In genomic region chr10:1903982-1904381, GRCh38 we compare ENCODE assay signal across 35 cellular contexts.
DNase-seq lines count a peak whose midpoint lies in the region; ATAC-seq, FAIRE-seq and TF ChIP-seq lines count a peak whose summit lies in the region.
"Had no signal": no experiment of that assay in that cellular context is flagged by ENCODE, and none has a peak within 500 bp of the region (broad histone marks: within the 10 kb centered on the region; RNA-seq: fewer than 3 reads in every experiment).

No MANE protein-coding gene starts in this region.

- H2AFZ ChIP-seq in HepG2 (ENCODE audit: low read length) (no peak overlapping the region), trophoblast cell (ENCODE audit: insufficient read depth, low read length, poor library complexity) (no peak overlapping the region)

- no peak overlapping the region for H2BK120ac ChIP-seq in trophoblast cell (ENCODE audit: insufficient read depth, low read length, poor library complexity)

- no peaks in the 10 kb centered on the region for H3K4me1 Mint-ChIP-seq in mesothelial cell of epicardium
- H3K4me1 Mint-ChIP-seq: B cell; CD14-positive monocyte; CD4-positive, alpha-beta memory T cell; CD4-positive, CD25-positive, alpha-beta regulatory T cell; CD8-positive, alpha-beta memory T cell had no signal

- no peak for ATAC-seq in HepG2
- ATAC-seq in right lobe of liver: no peak
- ATAC-seq: A549; CD8-positive, alpha-beta T cell had no signal

- 0% methylated on average over 4 of the region's 4 CpGs for WGBS in HepG2 (ENCODE audit: low lambda C conversion rate)
- 68% methylated on average over 4 of the region's 4 CpGs for WGBS in right lobe of liver (ENCODE audit: insufficient coverage, low coverage, low lambda C conversion rate, missing lambda C conversion rate)
- WGBS in trophoblast cell (ENCODE audit: extremely low coverage, insufficient coverage, insufficient read length): no CpG with 5 or more reads among the region's 4 CpGs

- no peak for TF ChIP-seq RAD21 in HepG2 (CRISPR knock-in tag; IDR thresholded peaks at IDR 0.05)

- intact Hi-C loops in HepG2 (cut with micrococcal nuclease; ENCODE audit: unreplicated experiment) (no loop called here), right lobe of liver (cut with DNase I) (no loop called here)

- H2BK5ac ChIP-seq in trophoblast cell (ENCODE audit: low read depth, low read length, poor library complexity): no peak overlapping the region

- no peak overlapping the region for H3K9ac ChIP-seq in HepG2 (ENCODE audit: insufficient read depth, low read depth, low read length)
- H3K9ac ChIP-seq in trophoblast cell (ENCODE audit: low read length): no peak overlapping the region
- H3K9ac ChIP-seq: BLaER1; BLaER1 treated with 17β-estradiol and CSF1 and Interleukin-3, amounts not matched to agents 10 nM and 100 nM had no signal

- H3K4me3 Mint-ChIP-seq in mesothelial cell of epicardium: no peak overlapping the region
- H3K4me3 Mint-ChIP-seq: B cell; CD14-positive monocyte; CD4-positive, alpha-beta memory T cell; CD4-positive, alpha-beta T cell; CD4-positive, CD25-positive, alpha-beta regulatory T cell; CD8-positive, alpha-beta memory T cell; CD8-positive, alpha-beta T cell had no signal

- no peak overlapping the region for H4K91ac ChIP-seq in trophoblast cell (ENCODE audit: low read depth, low read length)

- FAIRE-seq in HepG2 (lab: Jason Lieb, UNC): no peak
- FAIRE-seq: A204.1, A549, D721Med had no signal

- peak overlapping the region; percentile 15 for H3K23ac ChIP-seq in trophoblast cell (ENCODE audit: low read length)

- no peak overlapping the region for H3K18ac ChIP-seq in trophoblast cell (ENCODE audit: low read length)

- no peaks in the 10 kb centered on the region for H3K27me3 Mint-ChIP-seq in mesothelial cell of epicardium (ENCODE audit: low read depth)
- H3K27me3 Mint-ChIP-seq: CD4-positive, alpha-beta T cell; CD4-positive, CD25-positive, alpha-beta regulatory T cell had no signal

- in situ Hi-C loops in HepG2 (cut with HindIII; ENCODE audit: extremely low pct_ligation_motif_present, low pct_unique_long_range_greater_than_20kb): no loop called here
- in situ Hi-C loops in GM13976 (cut with MboI; ENCODE audit: low sequenced_read_pairs, unreplicated experiment): no loop called here

- no peak overlapping the region for H3K14ac ChIP-seq in trophoblast cell (ENCODE audit: low read length)

- H3K79me1 ChIP-seq in trophoblast cell (ENCODE audit: low read length): no peaks in the 10 kb centered on the region

- H3K4me2 ChIP-seq in HepG2 (ENCODE audit: low read depth, low read length) (no peak overlapping the region), trophoblast cell (ENCODE audit: low read length) (no peak overlapping the region)
- H3K4me2 ChIP-seq: A549; BLaER1; BLaER1 treated with 17β-estradiol and CSF1 and Interleukin-3, amounts not matched to agents 10 nM and 100 nM had no signal

- H3K27ac ChIP-seq in HepG2 (ENCODE audit: extremely low read length, insufficient read depth, low read length) (no peak overlapping the region), right lobe of liver (no peak overlapping the region), HEK293 (ENCODE audit: extremely low read depth, low read depth, low read length) (no peak overlapping the region), trophoblast cell (ENCODE audit: low read depth, low read length) (no peak overlapping the region)
- H3K27ac ChIP-seq: 22Rv1; A549; BLaER1; BLaER1 treated with 17β-estradiol and CSF1 and Interleukin-3, amounts not matched to agents 10 nM and 100 nM; C4-2B had no signal

- no peak overlapping the region for H3K4ac ChIP-seq in trophoblast cell (ENCODE audit: low read depth, low read length)

- H3K36me3 ChIP-seq in HepG2 (replicated peaks in 1 of 2; ENCODE audit: control insufficient read depth in 1 of 2, insufficient read depth in 2 of 2, low read length in 2 of 2) (no peaks in the 10 kb centered on the region), right lobe of liver (no peaks in the 10 kb centered on the region), HEK293 (ENCODE audit: control insufficient read depth in 2 of 2, insufficient read depth in 1 of 2, low read length in 2 of 2) (no peaks in the 10 kb centered on the region), trophoblast cell (ENCODE audit: control insufficient read depth in 1 of 2, insufficient read depth in 2 of 2, low read length in 2 of 2) (no peaks in the 10 kb centered on the region)
- H3K36me3 ChIP-seq: BE2C; BLaER1; BLaER1 treated with 17β-estradiol and CSF1 and Interleukin-3, amounts not matched to agents 10 nM and 100 nM had no signal

- H2BK12ac ChIP-seq in trophoblast cell (ENCODE audit: low read length): no peak overlapping the region

- TF ChIP-seq POLR2A in HepG2 (IDR thresholded peaks at IDR 0.05; ENCODE audit: insufficient read depth in 1 of 2, low read depth in 2 of 2, low read length in 2 of 2) (no peak), right lobe of liver (IDR thresholded peaks at IDR 0.05) (no peak)

- H3K9me3 ChIP-seq in HepG2 (ENCODE audit: low read length): no peaks in the 10 kb centered on the region
- no peaks in the 10 kb centered on the region for H3K9me3 ChIP-seq in right lobe of liver
- no peaks in the 10 kb centered on the region for H3K9me3 ChIP-seq in HEK293 (ENCODE audit: control insufficient read depth, insufficient read depth, low read depth, low read length)
- H3K9me3 ChIP-seq in trophoblast cell (ENCODE audit: insufficient read depth, low read depth, low read length): peaks cover 6% of the 10 kb centered on the region
- H3K9me3 ChIP-seq: A549, BE2C, Caco-2 had no signal

- H3K79me2 ChIP-seq in HepG2 (ENCODE audit: insufficient read depth, low read length) (no peaks in the 10 kb centered on the region), trophoblast cell (ENCODE audit: control insufficient read depth, insufficient read depth, low read length, poor library complexity) (no peaks in the 10 kb centered on the region)

- TF ChIP-seq CTCF in HepG2 (CRISPR knock-in tag; IDR thresholded peaks at IDR 0.05) (no peak), right lobe of liver (IDR thresholded peaks at IDR 0.05) (no peak), HEK293 (tag by site-specific recombination; IDR thresholded peaks at IDR 0.05) (no peak), mesothelial cell of epicardium (IDR thresholded peaks at IDR 0.05; ENCODE audit: unreplicated experiment) (no peak), GM13976 (IDR thresholded peaks at IDR 0.05; ENCODE audit: borderline replicate concordance, control extremely low read depth, extremely low read depth, insufficient read depth, missing control alignments) (no peak)

- H3K27ac Mint-ChIP-seq in mesothelial cell of epicardium: no peak overlapping the region
- H3K27ac Mint-ChIP-seq: B cell; CD14-positive monocyte; CD4-positive, alpha-beta memory T cell; CD4-positive, alpha-beta T cell; CD4-positive, CD25-positive, alpha-beta regulatory T cell; CD8-positive, alpha-beta T cell had no signal

- no peaks in the 10 kb centered on the region for H3K4me1 ChIP-seq in HepG2 (ENCODE audit: insufficient read depth, low read length)
- no peaks in the 10 kb centered on the region for H3K4me1 ChIP-seq in right lobe of liver
- no peaks in the 10 kb centered on the region for H3K4me1 ChIP-seq in HEK293 (ENCODE audit: control insufficient read depth, insufficient read depth, low read length)
- no peaks in the 10 kb centered on the region for H3K4me1 ChIP-seq in trophoblast cell (ENCODE audit: control insufficient read depth in 1 of 2, insufficient read depth in 2 of 2, low read length in 2 of 2)
- H3K4me1 ChIP-seq: A549; BE2C; BLaER1; BLaER1 treated with 17β-estradiol and CSF1 and Interleukin-3, amounts not matched to agents 10 nM and 100 nM; Caco-2 had no signal

- peaks cover 30% of the 10 kb centered on the region for H3K9me3 Mint-ChIP-seq in mesothelial cell of epicardium
- H3K9me3 Mint-ChIP-seq: CD4-positive, alpha-beta T cell; CD8-positive, alpha-beta T cell had no signal

- no peak for DNase-seq in HepG2 (ENCODE audit: low spot score)
- no peak for DNase-seq in right lobe of liver
- DNase-seq in trophoblast cell: no peak
- no peak for DNase-seq in mesothelial cell of epicardium (ENCODE audit: low spot score in 2 of 2, unreplicated experiment in 2 of 2)
- no peak for DNase-seq in GM13976 (ENCODE audit: low spot score)
- DNase-seq: 8988T; ACHN; AML-193; BE2C; C1 segment of cervical spinal cord; Caco-2; Calu3; CD4-positive, alpha-beta memory T cell; CD4-positive, alpha-beta T cell; CD4-positive, CD25-positive, alpha-beta regulatory T cell; CD8-positive, alpha-beta memory T cell; CD8-positive, alpha-beta T cell; COR-L47; DMS 273 treated with DMSO at 0.1 percent for 48 hours; DMS153; DMS53; DMS79; DMS79 treated with DMSO at 0.1 percent for 48 hours; DND-41; EL had no signal

- H4K12ac ChIP-seq in trophoblast cell (ENCODE audit: low read depth, low read length): no peak overlapping the region

- no peaks in the 10 kb centered on the region for H4K20me1 ChIP-seq in HepG2 (ENCODE audit: insufficient read depth, low read length)
- H4K20me1 ChIP-seq: BLaER1; BLaER1 treated with 17β-estradiol and CSF1 and Interleukin-3, amounts not matched to agents 10 nM and 100 nM had no signal

- H3K27me3 ChIP-seq in HepG2 (ENCODE audit: control insufficient read depth in 1 of 2, insufficient read depth in 2 of 2, low read length in 2 of 2): no peaks in the 10 kb centered on the region
- H3K27me3 ChIP-seq in right lobe of liver: no peaks in the 10 kb centered on the region
- H3K27me3 ChIP-seq in trophoblast cell (ENCODE audit: insufficient read depth, low read length): no peaks in the 10 kb centered on the region
- H3K27me3 ChIP-seq: BE2C; BLaER1; BLaER1 treated with 17β-estradiol and CSF1 and Interleukin-3, amounts not matched to agents 10 nM and 100 nM had no signal

- H3K4me3 ChIP-seq in HepG2 (replicated peaks in 1 of 3; ENCODE audit: insufficient read depth in 1 of 3, low read depth in 2 of 3, low read length in 3 of 3) (no peak overlapping the region), right lobe of liver (no peak overlapping the region), HEK293 (ENCODE audit: low read depth, low read length) (no peak overlapping the region), trophoblast cell (ENCODE audit: low read depth, low read length) (no peak overlapping the region)
- H3K4me3 ChIP-seq: A549; BLaER1; BLaER1 treated with 17β-estradiol and CSF1 and Interleukin-3, amounts not matched to agents 10 nM and 100 nM had no signal

- H4K8ac ChIP-seq in trophoblast cell (ENCODE audit: low read depth, low read length): no peak overlapping the region

- POLR2A ChIA-PET in HepG2 (lab: Yijun Ruan, JAX): no interaction called here
- POLR2A ChIA-PET in HEK293 (lab: Yijun Ruan, JAX): no interaction called here

- CTCF ChIA-PET in HepG2 (lab: Yijun Ruan, JAX; ENCODE audit: low intra/inter-chr PET ratio, low total read pairs) (no interaction called here), HEK293 (lab: Yijun Ruan, JAX) (interaction anchor here (0.7 kb wide), 1 partner anchor 52 kb away, joined by 5 read pairs; no protein-coding TSS in a partner anchor)

- H3K36me3 Mint-ChIP-seq in mesothelial cell of epicardium: no peaks in the 10 kb centered on the region
- H3K36me3 Mint-ChIP-seq: CD14-positive monocyte; CD4-positive, alpha-beta memory T cell; CD4-positive, CD25-positive, alpha-beta regulatory T cell; CD8-positive, alpha-beta memory T cell; CD8-positive, alpha-beta T cell had no signal

- no TSS peak for BruUV-seq in HepG2 (replicated peaks; lab: Mats Ljungman, UMichigan)

- no peak overlapping the region for H2AK5ac ChIP-seq in trophoblast cell (ENCODE audit: low read length)

- TF ChIP-seq EP300 in HepG2 (IDR thresholded peaks at IDR 0.05; ENCODE audit: low read depth in 2 of 2, low read length in 2 of 2): no peak
- no peak for TF ChIP-seq EP300 in HepG2 (CRISPR knock-in tag; IDR thresholded peaks at IDR 0.05; ENCODE audit: borderline replicate concordance)
